In genomic region chr16:77722315-77723107, GRCh38 we compare ENCODE assay signal across 8 cellular contexts. TPM values are rescaled to one million over a fixed set of nuclear protein-coding genes. Genes with fewer than 3 reads are reported as not detected.
A peak's percentile ranks its signal among the peaks of the same experiment; 100 is the strongest.
DNase-seq lines count a peak whose midpoint lies in the region; ATAC-seq and TF ChIP-seq lines count a peak whose summit lies in the region.

TSS of gene NUDT7 (plus strand) at chr16:77722514. CDS start at chr16:77722583, 69 bp downstream.

- H3K36me3 ChIP-seq in neural progenitor cell (no peaks in the 10 kb centered on the region), stomach smooth muscle (ENCODE audit: control insufficient read depth in 2 of 2, insufficient read depth in 2 of 2, low read length in 2 of 2) (peaks cover 0 to 7% of the 10 kb centered on the region in 2 donors)

- TF ChIP-seq CTCF in LNCaP clone FGC (IDR thresholded peaks at IDR 0.05; ENCODE audit: control insufficient read depth, extremely low read depth, insufficient read depth) (peak; percentile 27), RWPE1 (conservative IDR thresholded peaks at IDR 0.05; ENCODE audit: low read depth) (peak; percentile 28), foreskin keratinocyte (conservative IDR thresholded peaks at IDR 0.05) (peak; percentile 48), neural progenitor cell (IDR thresholded peaks at IDR 0.05) (peak; percentile 43)

- H3K9me3 Mint-ChIP-seq in neural progenitor cell, result no peaks in the 10 kb centered on the region

- H3K4me2 ChIP-seq in neural progenitor cell, result peak within 1 kb of the TSS; percentile 78

- POLR2A ChIA-PET in RWPE1 (lab: Yijun Ruan, JAX; ENCODE audit: low non-redundant PET), result interaction anchor here (0.6 kb wide), 1 partner anchor 258 kb away, joined by 4 read pairs; no protein-coding TSS in a partner anchor

- H3K27ac ChIP-seq in RWPE1 (peak within 1 kb of the TSS; percentile 73), foreskin keratinocyte (peak within 1 kb of the TSS; percentile 79), neural progenitor cell (no peak within 1 kb of the TSS), stomach smooth muscle (ENCODE audit: low read length) (peak within 1 kb of the TSS; percentile 67)

- peak within 1 kb of the TSS; percentile 87 for H3K27ac Mint-ChIP-seq in neural progenitor cell

- H3K4me1 ChIP-seq in foreskin keratinocyte (no peaks in the 10 kb centered on the region), neural progenitor cell (no peaks in the 10 kb centered on the region), stomach smooth muscle (ENCODE audit: control insufficient read depth, insufficient read depth, low read length) (peaks cover 4% of the 10 kb centered on the region)

- H2AFZ ChIP-seq in neural progenitor cell (replicated peaks), result peak within 1 kb of the TSS; percentile 96

- H3K4me3 ChIP-seq in LNCaP clone FGC (ENCODE audit: low read depth, low read length) (peak within 1 kb of the TSS; percentile 83), neural progenitor cell (peak within 1 kb of the TSS; percentile 69), stomach smooth muscle (ENCODE audit: low read length in 2 of 2) (peak within 1 kb of the TSS; percentile 92 to 94)

- peaks cover 2% of the 10 kb centered on the region for H3K27me3 Mint-ChIP-seq in neural progenitor cell (ENCODE audit: insufficient read depth, low read depth)

- peak; percentile 96 for ATAC-seq in foreskin keratinocyte

- no peaks in the 10 kb centered on the region for H3K27me3 ChIP-seq in foreskin keratinocyte
- H3K27me3 ChIP-seq in neural progenitor cell, result no peaks in the 10 kb centered on the region
- no peaks in the 10 kb centered on the region for H3K27me3 ChIP-seq in stomach smooth muscle (ENCODE audit: control insufficient read depth in 1 of 2, insufficient read depth in 2 of 2, low read length in 2 of 2)

- H3K4me1 Mint-ChIP-seq in neural progenitor cell, result peaks cover 12% of the 10 kb centered on the region

- H3K36me3 Mint-ChIP-seq in neural progenitor cell, result peaks cover 7% of the 10 kb centered on the region

- H3K4me3 Mint-ChIP-seq in neural progenitor cell, result peak within 1 kb of the TSS; percentile 87

- peak within 1 kb of the TSS; percentile 47 for H3K9ac ChIP-seq in neural progenitor cell
- peak within 1 kb of the TSS; percentile 89 to 90 for H3K9ac ChIP-seq in stomach smooth muscle (ENCODE audit: low read length in 2 of 2)

- in situ Hi-C loops in G401 (cut with HindIII; ENCODE audit: low sequenced_read_pairs), result no loop called here

- H4K20me1 ChIP-seq in neural progenitor cell (ENCODE audit: low read depth), result no peaks in the 10 kb centered on the region

- H3F3A ChIP-seq in neural progenitor cell (ENCODE audit: low read depth), result peaks cover 20% of the 10 kb centered on the region

- no peaks in the 10 kb centered on the region for H3K9me3 ChIP-seq in neural progenitor cell (ENCODE audit: low read depth)
- no peaks in the 10 kb centered on the region for H3K9me3 ChIP-seq in stomach smooth muscle (ENCODE audit: control insufficient read depth in 2 of 2, low read length in 2 of 2)

- CTCF ChIA-PET in RWPE1 (lab: Yijun Ruan, JAX), result no interaction called here

- peak; percentile 98 for DNase-seq in G401 (ENCODE audit: low spot score)
- DNase-seq in H4 (ENCODE audit: low spot score), result peak; percentile 92
- DNase-seq in LNCaP clone FGC (ENCODE audit: low read depth), result peak; percentile 81
- DNase-seq in RWPE1 (ENCODE audit: low spot score), result peak; percentile 98
- DNase-seq in activated gamma-delta T cell treated with Interleukin-2 at 50 U/mL for 16 hours, result peak; percentile 94
- peak; percentile 78 to 88 for DNase-seq in foreskin keratinocyte
- peak; percentile 99 for DNase-seq in neural progenitor cell (ENCODE audit: low spot score)

- H3K79me2 ChIP-seq in neural progenitor cell (ENCODE audit: low read depth), result no peaks in the 10 kb centered on the region

RNA-seq across cellular contexts. Expression of gene NUDT7, which starts in this region (rescaled TPM):
- 6.0 and 12.4 TPM in 2 replicates for total RNA-seq in G401 (2014; rRNA removed; shearing (Covaris generic))
- total RNA-seq in H4 (2014; rRNA removed; shearing (Covaris generic)), result 5.2 and 7.1 TPM in 2 replicates
- total RNA-seq in foreskin keratinocyte (5.9 and 6.8 TPM in 2 replicates), neural progenitor cell (ENCODE audit: low replicate concordance) (9.7 and 10.8 TPM in 2 replicates)
- polyA plus RNA-seq in foreskin keratinocyte, result 5.2 and 7.4 TPM in 2 replicates
